ENCODE assay signal across 20 cellular contexts in genomic region chr22:22609271-22609670, GRCh38. TPM values are rescaled to one million over a fixed set of nuclear protein-coding genes. Genes with fewer than 3 reads are reported as not detected.
DNase-seq lines count a peak whose midpoint lies in the region; ATAC-seq, FAIRE-seq and TF ChIP-seq lines count a peak whose summit lies in the region.
"Had no signal": no experiment of that assay in that cellular context is flagged by ENCODE, and none has a peak within 500 bp of the region (broad histone marks: within the 10 kb centered on the region; RNA-seq: fewer than 3 reads in every experiment).

No MANE protein-coding gene starts in this region.

- H3K27ac Mint-ChIP-seq in nephron: peak overlapping the region; percentile 32 to 79 (median 75)

- no peak overlapping the region for H3K4me2 ChIP-seq in MM.1S (ENCODE audit: low read depth, low read length)
- H3K4me2 ChIP-seq: SK-N-SH had no signal

- H3K27ac ChIP-seq in MM.1S (ENCODE audit: low read length): no peak overlapping the region
- no peak overlapping the region for H3K27ac ChIP-seq in kidney (ENCODE audit: low read depth in 2 of 2, low read length in 2 of 2)
- H3K27ac ChIP-seq: C4-2B had no signal

- FAIRE-seq in D721Med (lab: Jason Lieb, UNC) (no peak), kidney (lab: Jason Lieb, UNC) (no peak)
- FAIRE-seq: G401.6, GM19239 had no signal

- H3K9me3 ChIP-seq in MM.1S (replicated peaks; ENCODE audit: insufficient read depth, low read length): no peaks in the 10 kb centered on the region
- H3K9me3 ChIP-seq in kidney (ENCODE audit: control insufficient read depth in 1 of 2, low read length in 2 of 2): no peaks in the 10 kb centered on the region
- H3K9me3 ChIP-seq: SK-N-SH had no signal

- no peaks in the 10 kb centered on the region for H3K36me3 Mint-ChIP-seq in nephron (ENCODE audit: low read depth)

- H3K4me3 Mint-ChIP-seq in nephron: no peak overlapping the region

- no peaks in the 10 kb centered on the region for H3F3A ChIP-seq in MM.1S (ENCODE audit: insufficient read depth, low read length)

- TF ChIP-seq CTCF in choroid plexus epithelial cell (conservative IDR thresholded peaks at IDR 0.05; ENCODE audit: low read depth, low read length) (no peak), nephron (IDR thresholded peaks at IDR 0.05; ENCODE audit: unreplicated experiment in 3 of 3) (no peak), D721Med (IDR thresholded peaks at IDR 0.05; ENCODE audit: insufficient read depth, missing control alignments) (no peak), MM.1S (IDR thresholded peaks at IDR 0.05; ENCODE audit: low read length) (no peak), kidney (IDR thresholded peaks at IDR 0.05; ENCODE audit: borderline replicate concordance, extremely low read depth, insufficient read depth) (no peak)

- H2AFZ ChIP-seq in MM.1S (ENCODE audit: low read length): no peak overlapping the region

- no peak for ATAC-seq in HG03175 (IDR thresholded peaks at IDR 0.05; ENCODE audit: unreplicated experiment)

- no peaks in the 10 kb centered on the region for H3K79me2 ChIP-seq in MM.1S (ENCODE audit: low read length)

- no peaks in the 10 kb centered on the region for H3K9me3 Mint-ChIP-seq in nephron

- intact Hi-C loops in kidney (cut with DNase I): no loop called here

- H3K4me1 Mint-ChIP-seq in nephron: peaks cover 25% of the 10 kb centered on the region

- H3K9ac ChIP-seq in MM.1S (ENCODE audit: low read length): no peak overlapping the region
- no peak overlapping the region for H3K9ac ChIP-seq in kidney (ENCODE audit: low read length in 2 of 2)
- H3K9ac ChIP-seq: SK-N-SH had no signal

- peak; percentile 1 for DNase-seq in LHCN-M2 (ENCODE audit: low read depth)
- DNase-seq in choroid plexus epithelial cell (ENCODE audit: low read depth): peak; percentile 28
- no peak for DNase-seq in D721Med (ENCODE audit: insufficient read length, low spot score)
- DNase-seq in MM.1S: no peak
- no peak for DNase-seq in kidney
- DNase-seq: ACHN, HCEC 1CT, NCI-H1105 treated with DMSO at 0.1 percent for 48 hours, NCI-H1694, NCI-H226, NCI-H82, OCI-M1, SHP77, SK-N-SH had no signal

- H3K4me1 ChIP-seq in MM.1S (ENCODE audit: low read length) (no peaks in the 10 kb centered on the region), kidney (ENCODE audit: control insufficient read depth in 1 of 2, insufficient read depth in 1 of 2, low read depth in 1 of 2, low read length in 2 of 2) (no peaks in the 10 kb centered on the region)

- no peaks in the 10 kb centered on the region for H4K20me1 ChIP-seq in MM.1S (ENCODE audit: insufficient read depth, low read length)

- no peaks in the 10 kb centered on the region for H3K36me3 ChIP-seq in MM.1S (replicated peaks; ENCODE audit: insufficient read depth, low read length)
- no peaks in the 10 kb centered on the region for H3K36me3 ChIP-seq in kidney (ENCODE audit: control insufficient read depth in 1 of 2, insufficient read depth in 2 of 2, low read length in 2 of 2)

- no peaks in the 10 kb centered on the region for H3K27me3 ChIP-seq in MM.1S (replicated peaks; ENCODE audit: insufficient read depth, low read length)

- H3K4me3 ChIP-seq in choroid plexus epithelial cell (ENCODE audit: low read depth, low read length): no peak overlapping the region
- H3K4me3 ChIP-seq in MM.1S (ENCODE audit: low read length): no peak overlapping the region
- H3K4me3 ChIP-seq in kidney (ENCODE audit: low read length in 2 of 2): no peak overlapping the region

- H3K9me2 ChIP-seq in MM.1S (replicated peaks; ENCODE audit: insufficient read depth, low read length): no peaks in the 10 kb centered on the region
- H3K9me2 ChIP-seq: SK-N-SH had no signal

- H3K27me3 Mint-ChIP-seq in nephron (ENCODE audit: low read depth): no peaks in the 10 kb centered on the region

RNA-seq across cellular contexts. Expression of gene GGTLC2, which starts 35.1 kb away (rescaled TPM):
- not detected in 2 replicates for total RNA-seq in LHCN-M2 (2014; rRNA removed)
- polyA plus RNA-seq in LHCN-M2 (2012): not detected
- total RNA-seq in kidney: 0.76 TPM
- polyA plus RNA-seq in kidney (ENCODE audit: insufficient read depth, low read depth, low replicate concordance): not detected
- total RNA-seq: RPMI7951 had no signal
- polyA plus RNA-seq: SK-N-SH had no signal

RNA-seq across cellular contexts. Expression of gene PRAME, which starts 50.2 kb away (rescaled TPM):
- total RNA-seq in LHCN-M2 (2014; rRNA removed): not detected in 2 replicates
- not detected for polyA plus RNA-seq in LHCN-M2 (2012)
- total RNA-seq in kidney: 1.7 TPM
- polyA plus RNA-seq in kidney (ENCODE audit: insufficient read depth, low read depth, low replicate concordance): 4.0 TPM

Comparison
In these comparisons a context has a peak if more than half of its experiments do, and no peak if none do; other contexts are left out.
1. DNase-seq: peak in LHCN-M2 (single experiment) and choroid plexus epithelial cell (single experiment); none in D721Med (single experiment), MM.1S (single experiment) and kidney (single experiment).